3 cellular contexts compared by ENCODE assay signal in genomic region chr1:1495461-1495975, GRCh38. TPM values are rescaled to one million over a fixed set of nuclear protein-coding genes. Genes with fewer than 3 reads are reported as not detected.
"Had no signal": no experiment of that assay in that cellular context is flagged by ENCODE, and none has a peak within 500 bp of the region (broad histone marks: within the 10 kb centered on the region; RNA-seq: fewer than 3 reads in every experiment).

No MANE protein-coding gene starts in this region.

RNA-seq across cellular contexts. Expression of gene TMEM240, which starts 44.9 kb away (rescaled TPM):
- total RNA-seq: activated naive CD4-positive, alpha-beta T cell treated with anti-CD3 and anti-CD28 coated beads for 36 hours; ascending aorta had no signal

RNA-seq across cellular contexts. Expression of gene ATAD3C, which starts 46.0 kb away (rescaled TPM):
- total RNA-seq: ascending aorta, SJSA1 had no signal
